1 cellular context compared by ENCODE assay signal in genomic region chr6:33247977-33248642, GRCh38.
A peak's percentile ranks its signal among the peaks of the same experiment; 100 is the strongest.
TF ChIP-seq lines count a peak whose summit lies in the region.

No MANE protein-coding gene starts in this region.

TF ChIP-seq in HepG2, 621 proteins besides CTCF, POLR2A, EP300 and RAD21 (continues in another document):
- TF ChIP-seq KDM5A (IDR thresholded peaks at IDR 0.05; ENCODE audit: borderline replicate concordance, low read length) (peak; percentile 24; the same call in 1 of the 2 replicates), RXRB (CRISPR knock-in tag; IDR thresholded peaks at IDR 0.05; ENCODE audit: borderline replicate concordance) (peak; percentile 85), TGIF2 (CRISPR knock-in tag; IDR thresholded peaks at IDR 0.05) (peak; percentile 88; the same call in 1 of the 2 replicates), MYC (CRISPR knock-in tag; IDR thresholded peaks at IDR 0.05; ENCODE audit: borderline replicate concordance) (peak; percentile 27; the same call in 1 of the 2 replicates), ZNF414 (CRISPR knock-in tag; IDR thresholded peaks at IDR 0.05) (0 out of 2 replicates have a peak, but pooled peaks have one; percentile 12), ZNF441 (CRISPR knock-in tag; IDR thresholded peaks at IDR 0.05; ENCODE audit: borderline replicate concordance) (0 out of 2 replicates have a peak, but pooled peaks have one; percentile 32), ZNF768 (CRISPR knock-in tag; IDR thresholded peaks at IDR 0.05) (peak; percentile 23; the same call in 1 of the 2 replicates), TBL1XR1 (IDR thresholded peaks at IDR 0.05; ENCODE audit: borderline replicate concordance, low read length, partially characterized antibody) (no peak), TSC22D2 (CRISPR knock-in tag; IDR thresholded peaks at IDR 0.05; ENCODE audit: borderline replicate concordance) (0 out of 2 replicates have a peak, but pooled peaks have one; percentile 21), ATF4 (CRISPR knock-in tag; IDR thresholded peaks at IDR 0.05) (no peak), ZXDC (CRISPR knock-in tag; IDR thresholded peaks at IDR 0.05) (no peak), YEATS4 (CRISPR knock-in tag; IDR thresholded peaks at IDR 0.05; ENCODE audit: borderline replicate concordance) (no peak; the same call in 1 of the 2 replicates), MLLT10 (CRISPR knock-in tag; IDR thresholded peaks at IDR 0.05) (no peak), HNRNPK (IDR thresholded peaks at IDR 0.05; ENCODE audit: low read depth, low read length, poor library complexity, severe bottlenecking) (no peak), ZBED4 (CRISPR knock-in tag; IDR thresholded peaks at IDR 0.05; ENCODE audit: borderline replicate concordance) (0 out of 2 replicates have a peak, but pooled peaks have one; percentile 20), FOSL2 (CRISPR knock-in tag; IDR thresholded peaks at IDR 0.05) (0 out of 2 replicates have a peak, but pooled peaks have one; percentile 36), ZNF326 (CRISPR knock-in tag; IDR thresholded peaks at IDR 0.05; ENCODE audit: borderline replicate concordance) (no peak), CCAR2 (optimal IDR thresholded peaks at IDR 0.05; ENCODE audit: low read depth, low read length) (no peak), STAG1 (CRISPR knock-in tag; IDR thresholded peaks at IDR 0.05) (peak; percentile 97), HDAC2 (CRISPR knock-in tag; IDR thresholded peaks at IDR 0.05) (peak; percentile 46; the same call in 1 of the 2 replicates), PPARG (CRISPR knock-in tag; conservative IDR thresholded peaks at IDR 0.05) (peak; percentile 43; the same call in 1 of the 2 replicates), TFDP1 (CRISPR knock-in tag; IDR thresholded peaks at IDR 0.05; ENCODE audit: borderline replicate concordance) (peak; percentile 22; the same call in 1 of the 2 replicates), ZNF124 (CRISPR knock-in tag; IDR thresholded peaks at IDR 0.05) (peak; percentile 48; the same call in 1 of the 2 replicates), SNAPC5 (CRISPR knock-in tag; IDR thresholded peaks at IDR 0.05; ENCODE audit: borderline replicate concordance) (no peak), NFE2L1 (CRISPR knock-in tag; IDR thresholded peaks at IDR 0.05; ENCODE audit: borderline replicate concordance) (no peak), ZBTB7A (CRISPR knock-in tag; IDR thresholded peaks at IDR 0.05) (0 out of 2 replicates have a peak, but pooled peaks have one; percentile 28), MAF1 (CRISPR knock-in tag; IDR thresholded peaks at IDR 0.05; ENCODE audit: borderline replicate concordance) (no peak), THRA (CRISPR knock-in tag; IDR thresholded peaks at IDR 0.05; ENCODE audit: borderline replicate concordance) (peak; percentile 94), BCL6 (CRISPR knock-in tag; IDR thresholded peaks at IDR 0.05) (peak; percentile 61), ZSCAN9 (CRISPR knock-in tag; IDR thresholded peaks at IDR 0.05; ENCODE audit: borderline replicate concordance) (0 out of 2 replicates have a peak, but pooled peaks have one; percentile 36), ZNF329 (CRISPR knock-in tag; IDR thresholded peaks at IDR 0.05; ENCODE audit: low read depth) (0 out of 2 replicates have a peak, but pooled peaks have one; percentile 31), FOXK1 (CRISPR knock-in tag; IDR thresholded peaks at IDR 0.05; ENCODE audit: borderline replicate concordance, low read depth) (peak; percentile 62; the same call in 1 of the 2 replicates), MED1 (CRISPR knock-in tag; IDR thresholded peaks at IDR 0.05) (peak; percentile 45; the same call in 1 of the 2 replicates), HOXA9 (CRISPR knock-in tag; IDR thresholded peaks at IDR 0.05; ENCODE audit: borderline replicate concordance) (0 out of 2 replicates have a peak, but pooled peaks have one; percentile 34), ATF3 (CRISPR knock-in tag; IDR thresholded peaks at IDR 0.05) (0 out of 2 replicates have a peak, but pooled peaks have one; percentile 10), JARID2 (CRISPR knock-in tag; IDR thresholded peaks at IDR 0.05; ENCODE audit: insufficient replicate concordance) (peak; percentile 73), DMTF1 (CRISPR knock-in tag; IDR thresholded peaks at IDR 0.05) (no peak), ERF (CRISPR knock-in tag; IDR thresholded peaks at IDR 0.05) (peak; percentile 59; the same call in 1 of the 2 replicates), ZNF747 (CRISPR knock-in tag; IDR thresholded peaks at IDR 0.05; ENCODE audit: borderline replicate concordance) (no peak), ZNF605 (CRISPR knock-in tag; IDR thresholded peaks at IDR 0.05) (no peak), SALL2 (CRISPR knock-in tag; IDR thresholded peaks at IDR 0.05) (peak; percentile 29; the same call in 1 of the 2 replicates), ETV5 (CRISPR knock-in tag; IDR thresholded peaks at IDR 0.05; ENCODE audit: borderline replicate concordance) (0 out of 2 replicates have a peak, but pooled peaks have one; percentile 17), NFE2L2 (IDR thresholded peaks at IDR 0.05; ENCODE audit: low read length) (0 out of 2 replicates have a peak, but pooled peaks have one; percentile 1), RELA (CRISPR knock-in tag; IDR thresholded peaks at IDR 0.05) (0 out of 2 replicates have a peak, but pooled peaks have one; percentile 65), FIP1L1 (IDR thresholded peaks at IDR 0.05; ENCODE audit: borderline replicate concordance, insufficient read depth, low read depth, low read length) (0 out of 2 replicates have a peak, but pooled peaks have one; percentile 31), ZNF513 (CRISPR knock-in tag; conservative IDR thresholded peaks at IDR 0.05) (0 out of 2 replicates have a peak, but pooled peaks have one; percentile 41), TEAD2 (CRISPR knock-in tag; IDR thresholded peaks at IDR 0.05) (no peak), CC2D1A (CRISPR knock-in tag; IDR thresholded peaks at IDR 0.05) (0 out of 2 replicates have a peak, but pooled peaks have one; percentile 36), ZBTB38 (CRISPR knock-in tag; IDR thresholded peaks at IDR 0.05) (peak; percentile 7; the same call in 1 of the 2 replicates), GPN1 (CRISPR knock-in tag; IDR thresholded peaks at IDR 0.05; ENCODE audit: borderline replicate concordance) (no peak), ZNF619 (CRISPR knock-in tag; IDR thresholded peaks at IDR 0.05) (no peak)
